Comparison of ENCODE assay signal across 9 cellular contexts in the genomic region with DNA sequence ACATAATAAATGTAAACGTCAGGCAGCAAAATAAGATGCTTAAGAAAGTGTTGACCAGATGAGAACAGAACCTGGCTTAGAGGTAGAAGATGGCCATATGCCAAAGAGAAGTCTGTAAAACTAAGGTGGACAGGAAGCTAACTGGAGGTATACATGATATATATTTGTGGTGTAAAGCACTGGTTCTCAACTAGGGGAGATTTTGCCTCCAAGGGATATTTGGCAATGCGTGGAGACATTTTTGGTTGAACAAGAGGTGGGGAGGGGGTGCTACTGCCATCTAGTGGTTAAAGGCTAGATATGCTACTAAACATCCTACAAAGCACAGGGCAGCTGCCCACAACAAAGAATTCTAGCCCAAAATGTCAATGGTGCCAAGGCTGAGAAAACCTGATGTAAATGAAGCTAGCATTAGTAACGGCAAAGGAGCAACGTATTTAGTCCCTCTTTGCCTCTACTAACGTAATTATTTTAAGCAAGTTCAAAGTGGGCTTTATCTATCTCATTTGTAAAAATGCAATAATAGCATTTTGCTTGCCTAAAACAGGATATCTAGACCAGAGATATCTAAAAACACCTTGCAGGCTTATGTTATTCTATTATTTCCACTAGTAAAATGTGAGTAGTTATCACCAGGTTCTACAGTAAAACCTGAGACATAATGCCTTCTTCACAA.
A peak's percentile ranks its signal among the peaks of the same experiment; 100 is the strongest.
DNase-seq lines count a peak whose midpoint lies in the region; ATAC-seq and TF ChIP-seq lines count a peak whose summit lies in the region.
"Had no signal": no experiment of that assay in that cellular context is flagged by ENCODE, and none has a peak within 500 bp of the region (broad histone marks: within the 10 kb centered on the region; RNA-seq: fewer than 3 reads in every experiment).

No MANE protein-coding gene starts in this region.

- peaks cover 21% of the 10 kb centered on the region for H3K36me3 Mint-ChIP-seq in activated T-helper 17 cell treated with anti-CD3 and anti-CD28 coated beads, Interleukin-2, amount 50 U/mL, for 72 hours (ENCODE audit: low read depth)
- peaks cover 12% of the 10 kb centered on the region for H3K36me3 Mint-ChIP-seq in progenitor cell of endocrine pancreas (ENCODE audit: insufficient read depth)

- H3K27ac Mint-ChIP-seq in activated T-helper 17 cell treated with anti-CD3 and anti-CD28 coated beads, Interleukin-2, amount 50 U/mL, for 72 hours, result no peak overlapping the region
- no peak overlapping the region for H3K27ac Mint-ChIP-seq in progenitor cell of endocrine pancreas
- H3K27ac Mint-ChIP-seq: stimulated activated naive CD8-positive, alpha-beta T cell treated with anti-CD3 and anti-CD28 coated beads, Interleukin-15, Interleukin-2, amounts not matched to agents 100 ng/mL and 50 ng/mL, for 24 hours had no signal

- no peaks in the 10 kb centered on the region for H3K9me3 Mint-ChIP-seq in activated T-helper 17 cell treated with anti-CD3 and anti-CD28 coated beads, Interleukin-2, amount 50 U/mL, for 72 hours
- H3K9me3 Mint-ChIP-seq in progenitor cell of endocrine pancreas (ENCODE audit: low read depth), result peaks cover 16% of the 10 kb centered on the region
- H3K9me3 Mint-ChIP-seq: stimulated activated naive CD8-positive, alpha-beta T cell treated with anti-CD3 and anti-CD28 coated beads, Interleukin-15, Interleukin-2, amounts not matched to agents 100 ng/mL and 50 ng/mL, for 24 hours had no signal

- TF ChIP-seq CTCF in AG09319 (IDR thresholded peaks at IDR 0.05; ENCODE audit: low read depth, low read length) (peak; percentile 88), LNCAP (IDR thresholded peaks at IDR 0.05) (peak; percentile 52), progenitor cell of endocrine pancreas (IDR thresholded peaks at IDR 0.05; ENCODE audit: unreplicated experiment) (peak; percentile 85)

- no peaks in the 10 kb centered on the region for H3K27me3 Mint-ChIP-seq in activated T-helper 17 cell treated with anti-CD3 and anti-CD28 coated beads, Interleukin-2, amount 50 U/mL, for 72 hours
- H3K27me3 Mint-ChIP-seq in progenitor cell of endocrine pancreas, result no peaks in the 10 kb centered on the region
- H3K27me3 Mint-ChIP-seq: stimulated activated naive CD8-positive, alpha-beta T cell treated with anti-CD3 and anti-CD28 coated beads, Interleukin-15, Interleukin-2, amounts not matched to agents 100 ng/mL and 50 ng/mL, for 24 hours had no signal

- ATAC-seq in GM18867 (IDR thresholded peaks at IDR 0.05; ENCODE audit: unreplicated experiment), result peak; percentile 73
- peak; percentile 62 for ATAC-seq in activated T-helper 17 cell treated with anti-CD3 and anti-CD28 coated beads, Interleukin-2, amount 50 U/mL, for 72 hours (replicated peaks)
- ATAC-seq in GM18861 (IDR thresholded peaks at IDR 0.05; ENCODE audit: unreplicated experiment), result no peak

- peak; percentile 45 for DNase-seq in AG09319 (ENCODE audit: extremely low read depth, low read depth)
- DNase-seq in RPMI8226, result peak; percentile 54
- peak; percentile 42 for DNase-seq in germinal center (ENCODE audit: low spot score)
- peak; percentile 11 for DNase-seq in progenitor cell of endocrine pancreas (ENCODE audit: low spot score, unreplicated experiment)

- H3K4me1 Mint-ChIP-seq in activated T-helper 17 cell treated with anti-CD3 and anti-CD28 coated beads, Interleukin-2, amount 50 U/mL, for 72 hours, result peaks cover 13% of the 10 kb centered on the region
- peaks cover 3% of the 10 kb centered on the region for H3K4me1 Mint-ChIP-seq in progenitor cell of endocrine pancreas (ENCODE audit: low read depth)

- H3K4me3 Mint-ChIP-seq in activated T-helper 17 cell treated with anti-CD3 and anti-CD28 coated beads, Interleukin-2, amount 50 U/mL, for 72 hours, result no peak overlapping the region
- no peak overlapping the region for H3K4me3 Mint-ChIP-seq in progenitor cell of endocrine pancreas (ENCODE audit: low read depth)
- H3K4me3 Mint-ChIP-seq: stimulated activated naive CD8-positive, alpha-beta T cell treated with anti-CD3 and anti-CD28 coated beads, Interleukin-15, Interleukin-2, amounts not matched to agents 100 ng/mL and 50 ng/mL, for 24 hours had no signal
